Comparison of ENCODE assay signal across 9 cellular contexts in the genomic region with DNA sequence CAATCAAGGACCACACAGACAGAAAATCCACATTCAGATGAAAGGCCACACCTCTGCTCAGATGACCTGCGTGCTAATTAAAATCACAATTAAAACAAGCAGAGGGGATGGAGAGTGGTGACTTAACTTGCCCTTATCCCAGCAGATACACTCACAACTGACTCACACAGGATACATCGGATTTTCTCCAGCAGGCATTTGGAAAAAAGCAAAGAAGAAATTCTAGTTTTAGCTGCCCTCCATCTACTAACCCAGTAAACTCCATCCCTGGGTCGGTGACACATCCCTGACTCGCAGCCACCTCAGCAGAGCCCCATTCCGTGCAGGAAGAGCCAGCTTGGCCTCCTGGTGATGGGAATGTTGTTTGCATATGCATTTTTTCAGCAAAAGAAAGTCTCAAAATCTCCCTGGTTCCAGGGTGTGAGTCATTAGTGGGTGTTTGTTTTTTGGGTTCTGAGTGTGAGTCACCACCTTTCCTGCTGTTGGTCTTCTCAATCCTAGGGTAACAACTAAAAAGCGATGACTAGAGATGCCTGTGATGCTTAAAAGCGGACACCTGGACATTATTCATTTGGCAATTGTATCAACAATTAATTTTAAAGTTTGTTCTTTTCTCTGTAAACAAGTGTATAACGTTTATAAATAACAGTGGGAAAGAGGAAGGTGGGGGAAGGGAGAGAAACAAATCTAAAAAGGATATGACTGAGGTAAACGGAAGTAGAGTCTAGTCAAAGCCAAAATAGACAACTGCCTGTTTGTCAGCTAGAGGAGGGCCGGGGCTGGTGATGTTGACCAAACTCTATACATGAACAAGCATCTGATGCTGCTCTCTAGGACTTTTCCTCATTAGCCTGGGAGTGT. TPM values are rescaled to one million over a fixed set of nuclear protein-coding genes. Genes with fewer than 3 reads are reported as not detected.
DNase-seq lines count a peak whose midpoint lies in the region; ATAC-seq and TF ChIP-seq lines count a peak whose summit lies in the region.
"Had no signal": no experiment of that assay in that cellular context is flagged by ENCODE, and none has a peak within 500 bp of the region (broad histone marks: within the 10 kb centered on the region; RNA-seq: fewer than 3 reads in every experiment).

No MANE protein-coding gene starts in this region.

- peaks cover 6% of the 10 kb centered on the region for H3K36me3 Mint-ChIP-seq in MCF 10A (ENCODE audit: insufficient read depth, unreplicated experiment)

- peak overlapping the region; percentile 100 for H3K27ac ChIP-seq in RWPE2 (ENCODE audit: poor library complexity, severe bottlenecking)
- H3K27ac ChIP-seq: ovary had no signal

- ATAC-seq in HG02973 (IDR thresholded peaks at IDR 0.05; ENCODE audit: unreplicated experiment) (peak; percentile 63), RWPE2 (ENCODE audit: low read depth) (peak; percentile 94)

- no peaks in the 10 kb centered on the region for H3K27me3 ChIP-seq in RWPE2 (ENCODE audit: insufficient read depth, poor library complexity, severe bottlenecking)
- H3K27me3 ChIP-seq: ovary had no signal

- no peaks in the 10 kb centered on the region for H3K36me3 ChIP-seq in RWPE2 (ENCODE audit: low read depth)
- H3K36me3 ChIP-seq: ovary had no signal

- peaks cover 34% of the 10 kb centered on the region for H3K4me1 Mint-ChIP-seq in MCF 10A (ENCODE audit: insufficient read depth, unreplicated experiment)

- H3K4me3 ChIP-seq in RWPE2 (ENCODE audit: severe bottlenecking): no peak overlapping the region
- H3K4me3 ChIP-seq: ovary had no signal

- intact Hi-C loops in MCF 10A (cut with micrococcal nuclease): loop anchor here (1.0 to 5.0 kb wide), 3 partner anchors 50 to 143 kb away; partner anchors contain the start of gene SLC4A7

- no TSS peak for BruUV-seq in MCF 10A (replicated peaks; lab: Mats Ljungman, UMichigan)

- peak overlapping the region; percentile 33 for H3K4me3 Mint-ChIP-seq in MCF 10A (ENCODE audit: unreplicated experiment)

- H3K9me3 ChIP-seq in RWPE2 (ENCODE audit: severe bottlenecking): no peaks in the 10 kb centered on the region
- H3K9me3 ChIP-seq: ovary had no signal

- POLR2A ChIA-PET in MCF 10A (lab: Yijun Ruan, JAX): interaction anchor here (0.9 to 6.3 kb wide), 11 partner anchors 9 to 144 kb away, joined by 3 to 107 read pairs (median 14); partner anchors contain the start of gene SLC4A7

- no peaks in the 10 kb centered on the region for H3K27me3 Mint-ChIP-seq in MCF 10A (ENCODE audit: insufficient read depth, unreplicated experiment)

- TF ChIP-seq CTCF in RWPE2 (IDR thresholded peaks at IDR 0.05; ENCODE audit: poor library complexity, severe bottlenecking): peak; percentile 50
- peak; percentile 32 for TF ChIP-seq CTCF in MCF 10A (IDR thresholded peaks at IDR 0.05; ENCODE audit: unreplicated experiment)

- CTCF ChIA-PET in MCF 10A (lab: Yijun Ruan, JAX): interaction anchor here (0.5 to 2.8 kb wide), 4 partner anchors 12 to 804 kb away, joined by 3 to 11 read pairs (median 6); no protein-coding TSS in a partner anchor

- no peaks in the 10 kb centered on the region for H3K9me3 Mint-ChIP-seq in MCF 10A (ENCODE audit: unreplicated experiment)

- peak; percentile 10 for DNase-seq in SKM-1 treated with dmso at 0.1 percent for 144 hours (lab: John Stamatoyannopoulos, UW; ENCODE audit: unreplicated experiment)
- DNase-seq in SKM-1 (lab: John Stamatoyannopoulos, UW; ENCODE audit: unreplicated experiment): no peak
- DNase-seq in RWPE2 (ENCODE audit: low spot score): peak; percentile 96
- DNase-seq in MCF 10A (ENCODE audit: unreplicated experiment): peak; percentile 97
- peak; percentile 93 for DNase-seq in iris pigment epithelial cell (ENCODE audit: low read depth)
- peak; percentile 5 for DNase-seq in stimulated activated CD4-positive, alpha-beta T cell treated with anti-CD3 and anti-CD28 coated beads, Interleukin-2, amount 100 ng/mL, for 4 hours (ENCODE audit: low read depth)
- no peak for DNase-seq in NCI-H1092 (lab: John Stamatoyannopoulos, UW)

- H3K4me1 ChIP-seq in RWPE2 (ENCODE audit: insufficient read depth, poor library complexity, severe bottlenecking): peaks cover 38% of the 10 kb centered on the region

- H3K27ac Mint-ChIP-seq in MCF 10A (ENCODE audit: low read depth, unreplicated experiment): peak overlapping the region; percentile 98

RNA-seq across cellular contexts. Expression of gene SLC4A7, which starts 49.8 kb away (rescaled TPM):
- 37.2 and 41.9 TPM in 2 replicates for total RNA-seq in MCF 10A (2022)

Comparison
In these comparisons a context has a peak if more than half of its experiments do, and no peak if none do; other contexts are left out.
1. DNase-seq: peak in SKM-1 treated with dmso at 0.1 percent for 144 hours (single experiment), RWPE2 (single experiment), MCF 10A (single experiment), iris pigment epithelial cell (single experiment) and stimulated activated CD4-positive, alpha-beta T cell treated with anti-CD3 and anti-CD28 coated beads, Interleukin-2, amount 100 ng/mL, for 4 hours (single experiment); none in SKM-1 (single experiment) and NCI-H1092 (single experiment).